27 cellular contexts compared by ENCODE assay signal in genomic region chr4:60088803-60089202, GRCh38.
"Had no signal": no experiment of that assay in that cellular context is flagged by ENCODE, and none has a peak within 500 bp of the region (broad histone marks: within the 10 kb centered on the region; RNA-seq: fewer than 3 reads in every experiment).

No MANE protein-coding gene starts in this region.

- H3K36me3 Mint-ChIP-seq: IgD-negative memory B cell had no signal

- H3K9me3 ChIP-seq: SK-N-SH had no signal

- H3K27me3 Mint-ChIP-seq: IgD-negative memory B cell had no signal

- FAIRE-seq: HTR-8/SVneo, K562, RCC 7860 had no signal

- ATAC-seq: K562 had no signal

- DNase-seq: Kasumi-1, MM.1S, MV-4-11, NCI-H1048, NCI-H1105, NCI-H1417, NCI-H1436 treated with DMSO at 0.1 percent for 48 hours, NCI-H1694, NCI-H187 treated with DMSO at 0.1 percent for 48 hours, NCI-H2029 treated with DMSO at 0.1 percent for 48 hours, NCI-H2171 treated with DMSO at 0.1 percent for 48 hours, NCI-H345, NCI-H446 treated with DMSO at 0.1 percent for 48 hours, NCI-H510A treated with DMSO at 0.1 percent for 48 hours, NCI-H526 treated with DMSO at 0.1 percent for 48 hours, NCI-H774, Right ventricle myocardium superior, RPMI8226, SIG-M5, SK-N-SH, SW 1271 had no signal

- H3K9ac ChIP-seq: KMS-11, SK-N-SH had no signal

- H3K27ac ChIP-seq: HL-60, KMS-11 had no signal

- H3K4me3 ChIP-seq: K562 had no signal

- H3K27ac Mint-ChIP-seq: IgD-negative memory B cell had no signal

- H3K4me3 Mint-ChIP-seq: IgD-negative memory B cell had no signal

- H3K4me2 ChIP-seq: KMS-11, SK-N-SH had no signal

- H3K4me1 Mint-ChIP-seq: IgD-negative memory B cell had no signal
